ENCODE assay signal across 8 cellular contexts in genomic region chr2:68251187-68251854, GRCh38. TPM values are rescaled to one million over a fixed set of nuclear protein-coding genes. Genes with fewer than 3 reads are reported as not detected.
A peak's percentile ranks its signal among the peaks of the same experiment; 100 is the strongest.
DNase-seq lines count a peak whose midpoint lies in the region; ATAC-seq, FAIRE-seq and TF ChIP-seq lines count a peak whose summit lies in the region.

No MANE protein-coding gene starts in this region.

- H3K27ac ChIP-seq in caudate nucleus (ENCODE audit: low read depth, low read length): peak overlapping the region; percentile 60

- POLR2A ChIA-PET in AG04449 (lab: Yijun Ruan, JAX): no interaction called here
- POLR2A ChIA-PET in activated B cell treated with CpG ODN at 0.5 μM for 24 hours (lab: Charles Lee): interaction anchor here (1.0 to 3.7 kb wide), 5 partner anchors 51 to 190 kb away, joined by 3 to 22 read pairs (median 11); partner anchors contain the start of gene PNO1

- intact Hi-C loops in activated B cell treated with CpG ODN at 0.5 μM for 24 hours (cut with micrococcal nuclease): loop anchor here (1.0 to 5.0 kb wide), 7 partner anchors 15 to 656 kb away; partner anchors contain the start of gene PLEK

- peak overlapping the region; percentile 92 for H3K27ac Mint-ChIP-seq in activated B cell treated with CpG ODN at 0.5 μM for 24 hours

- DNase-seq in AG04449 (ENCODE audit: low read depth, low spot score): no peak
- peak; percentile 34 for DNase-seq in NCI-H2196 treated with DMSO at 0.1 percent for 48 hours (lab: John Stamatoyannopoulos, UW; ENCODE audit: unreplicated experiment)
- peak; percentile 41 for DNase-seq in activated B cell treated with CpG ODN at 0.5 μM for 24 hours
- peak in 47 of 61 donors; percentile 7 to 74 (median 37) for DNase-seq in caudate nucleus (lab: John Stamatoyannopoulos, UW)
- DNase-seq in stimulated activated CD4-positive, alpha-beta T cell treated with anti-CD3 and anti-CD28 coated beads, Interleukin-15, amount 100 ng/mL, for 24 hours: peak; percentile 79

- no peaks in the 10 kb centered on the region for H3K9me3 Mint-ChIP-seq in activated B cell treated with CpG ODN at 0.5 μM for 24 hours

- CTCF ChIA-PET in AG04449 (lab: Yijun Ruan, JAX): interaction anchor here (1.1 to 5.5 kb wide), 7 partner anchors 10 to 190 kb away, joined by 3 to 50 read pairs (median 4); no protein-coding TSS in a partner anchor
- CTCF ChIA-PET in activated B cell treated with CpG ODN at 0.5 μM for 24 hours (lab: Charles Lee): interaction anchor here (0.7 to 3.0 kb wide), 5 partner anchors 15 to 190 kb away, joined by 3 to 23 read pairs (median 3); no protein-coding TSS in a partner anchor

- ATAC-seq in GM18870 (IDR thresholded peaks at IDR 0.05; ENCODE audit: unreplicated experiment) (peak; percentile 68), HG03139 (IDR thresholded peaks at IDR 0.05; ENCODE audit: unreplicated experiment) (peak; percentile 40), activated B cell treated with CpG ODN at 0.5 μM for 24 hours (ENCODE audit: low read depth) (peak; percentile 66)

- peak overlapping the region; percentile 87 for H3K4me3 ChIP-seq in AG04449 (ENCODE audit: low read depth, low read length)

- no peaks in the 10 kb centered on the region for H3K27me3 Mint-ChIP-seq in activated B cell treated with CpG ODN at 0.5 μM for 24 hours

- TF ChIP-seq CTCF in AG04449 (IDR thresholded peaks at IDR 0.05; ENCODE audit: insufficient read depth, low read length, missing control alignments) (peak; percentile 74), activated B cell treated with CpG ODN at 0.5 μM for 24 hours (IDR thresholded peaks at IDR 0.05) (no peak)

- peak overlapping the region; percentile 89 for H3K4me3 Mint-ChIP-seq in activated B cell treated with CpG ODN at 0.5 μM for 24 hours

- peak; percentile 82 for FAIRE-seq in islet of Langerhans (lab: Jason Lieb, UNC)

- peaks cover 35% of the 10 kb centered on the region for H3K4me1 Mint-ChIP-seq in activated B cell treated with CpG ODN at 0.5 μM for 24 hours

- H3K36me3 Mint-ChIP-seq in activated B cell treated with CpG ODN at 0.5 μM for 24 hours (ENCODE audit: low read depth): peaks cover 22% of the 10 kb centered on the region

RNA-seq across cellular contexts. Expression of gene PPP3R1, which starts 1.0 kb away (rescaled TPM):
- total RNA-seq in activated B cell treated with CpG ODN at 0.5 μM for 24 hours: 53.5 and 56.2 TPM in 2 replicates
